In the genomic region with DNA sequence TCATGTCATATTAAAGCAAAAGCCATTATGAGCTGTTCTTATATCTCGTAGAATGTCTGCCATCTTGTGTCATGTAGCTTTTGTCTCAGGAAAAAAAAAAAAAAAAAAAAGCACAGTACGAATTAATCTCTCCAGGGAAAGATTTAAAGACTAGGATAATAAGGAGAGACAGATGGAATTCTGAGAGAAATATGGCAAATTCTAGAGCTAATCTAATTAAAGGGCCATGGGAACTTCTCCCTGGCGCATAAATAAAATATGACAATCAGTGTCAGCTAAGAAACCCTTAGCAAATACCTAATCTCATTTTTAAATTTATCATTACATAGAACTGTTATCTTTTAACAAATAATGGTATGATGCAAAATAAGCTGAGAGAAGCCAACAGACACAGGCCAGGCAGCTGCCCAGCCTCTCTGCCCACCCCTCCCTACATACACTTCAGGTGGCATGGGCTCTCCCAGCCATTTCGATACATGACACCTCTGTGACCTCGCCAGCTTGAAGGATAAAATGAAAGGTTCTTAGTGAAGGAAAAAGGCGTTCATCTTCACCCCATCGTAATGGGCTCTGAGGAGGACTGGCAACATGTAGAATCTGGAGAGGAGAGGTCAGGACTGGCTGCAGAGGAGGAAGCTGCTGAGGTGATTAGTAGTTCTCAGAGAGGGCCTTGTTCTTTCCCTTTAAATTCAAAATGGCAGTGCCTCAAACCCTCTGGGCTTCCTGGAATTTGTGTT, we compare ENCODE assay signal across 21 cellular contexts. TPM values are rescaled to one million over a fixed set of nuclear protein-coding genes. Genes with fewer than 3 reads are reported as not detected.
DNase-seq lines count a peak whose midpoint lies in the region; ATAC-seq and FAIRE-seq lines count a peak whose summit lies in the region.
"Had no signal": no experiment of that assay in that cellular context is flagged by ENCODE, and none has a peak within 500 bp of the region (broad histone marks: within the 10 kb centered on the region; RNA-seq: fewer than 3 reads in every experiment).

No MANE protein-coding gene starts in this region.

- intact Hi-C loops in left colon (cut with DNase I, micrococcal nuclease): no loop called here

- FAIRE-seq in frontal cortex (lab: Jason Lieb, UNC): no peak
- FAIRE-seq: GM12878 had no signal

- DNase-seq in DMS153 (lab: John Stamatoyannopoulos, UW) (peak; percentile 48), NCI-H2029 treated with DMSO at 0.1 percent for 48 hours (lab: John Stamatoyannopoulos, UW) (peak; percentile 41), SK-N-DZ (ENCODE audit: low spot score) (peak; percentile 40), left colon (no peak), kidney tubule cell (ENCODE audit: low spot score) (no peak), NCI-H1694 (lab: John Stamatoyannopoulos, UW) (no peak), frontal cortex (ENCODE audit: low spot score in 2 of 2) (no peak), GM03348 (ENCODE audit: low spot score) (no peak)
- DNase-seq: activated CD4-positive, alpha-beta T cell treated with anti-CD3 and anti-CD28 coated beads for 4 hours; activated gamma-delta T cell treated with Interleukin-2 at 50 U/mL for 16 hours; Caco-2; effector memory CD4-positive, alpha-beta T cell; GDM1; islet precursor cell; mammary epithelial cell; naive thymus-derived CD8-positive, alpha-beta T cell; NCI-H1105 treated with DMSO at 0.1 percent for 48 hours; PC-3; stimulated activated CD4-positive, alpha-beta T cell treated with anti-CD3 and anti-CD28 coated beads, Interleukin-4, amount 100 ng/mL, for 4 hours; uterus had no signal

- peak; percentile 14 for ATAC-seq in left colon
- ATAC-seq: GM12878; naive thymus-derived CD8-positive, alpha-beta T cell; PC-3 had no signal

RNA-seq across cellular contexts. Expression of a gene that starts 39.8 kb away (rescaled TPM):
- polyA plus RNA-seq in SK-N-DZ (2014; cell fraction: cytosol; rRNA removed): 2.4 and 2.8 TPM in 2 replicates
- 2.3 and 3.2 TPM in 2 replicates for polyA plus RNA-seq in SK-N-DZ (2014; cell fraction: nucleus; rRNA removed)
- 10 to 100 TPM in 1 of 2 donors, 1 to 10 TPM in 1; 9.2 to 12.8 TPM for total RNA-seq in left colon
- total RNA-seq in frontal cortex: 5.3 TPM

Comparison
In these comparisons a context has a peak if more than half of its experiments do, and no peak if none do; other contexts are left out.
1. DNase-seq: peak in DMS153 (single experiment), NCI-H2029 treated with DMSO at 0.1 percent for 48 hours (single experiment) and SK-N-DZ (single experiment); none in left colon (0 of 2), kidney tubule cell (single experiment), NCI-H1694 (single experiment), frontal cortex (0 of 2) and GM03348 (single experiment).